ENCODE assay signal across 8 cellular contexts in genomic region chr6:56292505-56293181, GRCh38. TPM values are rescaled to one million over a fixed set of nuclear protein-coding genes. Genes with fewer than 3 reads are reported as not detected.
DNase-seq lines count a peak whose midpoint lies in the region; ATAC-seq, FAIRE-seq and TF ChIP-seq lines count a peak whose summit lies in the region.

No MANE protein-coding gene starts in this region.

- TF ChIP-seq EP300 in stomach (IDR thresholded peaks at IDR 0.05) = no peak

- H3K36me3 ChIP-seq in BE2C = no peaks in the 10 kb centered on the region
- no peaks in the 10 kb centered on the region for H3K36me3 ChIP-seq in adrenal gland (replicated peaks in 1 of 2)
- H3K36me3 ChIP-seq in stomach = no peaks in the 10 kb centered on the region

- ATAC-seq in stimulated activated naive CD8-positive, alpha-beta T cell treated with anti-CD3 and anti-CD28 coated beads, Interleukin-15, Interleukin-2, amounts not matched to agents 100 U/mL and 50 U/mL, for 24 hours = no peak

- WGBS in adrenal gland, 4 donors = 35 to 66% (median 47%) methylated on average over 1 of the region's 1 CpG
- WGBS in stomach, 5 donors = 52 to 85% (median 73%) methylated on average over 1 of the region's 1 CpG

- DNase-seq in BE2C (peak; percentile 40), H54 (ENCODE audit: insufficient read length, low spot score) (peak; percentile 14), NCI-H2227 (lab: John Stamatoyannopoulos, UW; ENCODE audit: unreplicated experiment) (peak; percentile 52), adrenal gland (peak; percentile 16 to 55 (median 41)), hepatic stellate cell (ENCODE audit: low spot score) (peak; percentile 29), stomach (no peak)
- no peak for DNase-seq in activated CD8-positive, alpha-beta memory T cell treated with anti-CD3 and anti-CD28 coated beads, Interleukin-2, amount 50 U/mL, for 4 hours
- no peak for DNase-seq in stimulated activated naive CD8-positive, alpha-beta T cell treated with anti-CD3 and anti-CD28 coated beads, Interleukin-15, Interleukin-2, amounts not matched to agents 100 U/mL and 50 U/mL, for 24 hours

- intact Hi-C loops in adrenal gland (cut with DNase I) = loop anchor here (5.0 kb wide), 1 partner anchor 310 kb away; no protein-coding TSS in a partner anchor
- intact Hi-C loops in stomach (cut with DNase I; ENCODE audit: low total_unique reads) = loop anchor here (5.0 kb wide), 1 partner anchor 310 kb away; no protein-coding TSS in a partner anchor

- H3K27ac ChIP-seq in adrenal gland = no peak overlapping the region
- no peak overlapping the region for H3K27ac ChIP-seq in stomach

- H3K27me3 ChIP-seq in BE2C = no peaks in the 10 kb centered on the region
- H3K27me3 ChIP-seq in adrenal gland = no peaks in the 10 kb centered on the region
- H3K27me3 ChIP-seq in stomach = no peaks in the 10 kb centered on the region

- peak; percentile 96 for FAIRE-seq in H54 (lab: Jason Lieb, UNC)

- H3K4me3 ChIP-seq in BE2C (ENCODE audit: low read depth, low read length) (no peak overlapping the region), adrenal gland (no peak overlapping the region), stomach (no peak overlapping the region)

- H3K9me3 ChIP-seq in BE2C (no peaks in the 10 kb centered on the region), adrenal gland (replicated peaks in 1 of 3) (no peaks in the 10 kb centered on the region), stomach (no peaks in the 10 kb centered on the region)

- TF ChIP-seq CTCF in BE2C (IDR thresholded peaks at IDR 0.05; ENCODE audit: low read depth, low read length) (peak; percentile 65), adrenal gland (IDR thresholded peaks at IDR 0.05) (peak; percentile 25 to 79 (median 70)), stomach (IDR thresholded peaks at IDR 0.05) (peak in 4 of 7 experiments; percentile 10 to 46 (median 36))

- TF ChIP-seq POLR2A in H54 (IDR thresholded peaks at IDR 0.05; ENCODE audit: low read depth, low read length) (no peak), adrenal gland (IDR thresholded peaks at IDR 0.05) (no peak), stomach (IDR thresholded peaks at IDR 0.05) (no peak)

- no peaks in the 10 kb centered on the region for H3K4me1 ChIP-seq in BE2C
- H3K4me1 ChIP-seq in adrenal gland (replicated peaks in 1 of 2) = peaks cover 0 to 5% of the 10 kb centered on the region in 2 donors
- no peaks in the 10 kb centered on the region for H3K4me1 ChIP-seq in stomach

RNA-seq across cellular contexts. Expression of gene COL21A1, which starts 45.3 kb away (rescaled TPM):
- 3.7 TPM for polyA plus RNA-seq in BE2C (2012; ENCODE audit: insufficient read depth, insufficient read length, low read depth)
- total RNA-seq in adrenal gland (1 to 10 TPM in 3 of 8 donors, under 1 TPM in 5; 0.12 to 2.3 (median 0.67) TPM), stomach (10 to 100 TPM in 1 of 5 donors, 1 to 10 TPM in 3, not detected in 1; 4.1 to 69.4 (median 6.1) TPM)
- polyA plus RNA-seq in adrenal gland (1 to 10 TPM; 1.3 to 3.4 (median 1.8) TPM), stomach (1 to 10 TPM in 2 of 3 donors, under 1 TPM in 1; 0.31 to 1.8 (median 1.4) TPM)

Comparison
In these comparisons a context has a peak if more than half of its experiments do, and no peak if none do; other contexts are left out.
1. DNase-seq: peak in BE2C (single experiment), H54 (single experiment), NCI-H2227 (single experiment), adrenal gland (7 of 7) and hepatic stellate cell (single experiment); none in stomach (single experiment), activated CD8-positive, alpha-beta memory T cell treated with anti-CD3 and anti-CD28 coated beads, Interleukin-2, amount 50 U/mL, for 4 hours (single experiment) and stimulated activated naive CD8-positive, alpha-beta T cell treated with anti-CD3 and anti-CD28 coated beads, Interleukin-15, Interleukin-2, amounts not matched to agents 100 U/mL and 50 U/mL, for 24 hours (single experiment).
2. Peak in every context shown above with its lines, with median percentiles within 50 percentile points of each other: CTCF ChIP-seq.